In the genomic region with DNA sequence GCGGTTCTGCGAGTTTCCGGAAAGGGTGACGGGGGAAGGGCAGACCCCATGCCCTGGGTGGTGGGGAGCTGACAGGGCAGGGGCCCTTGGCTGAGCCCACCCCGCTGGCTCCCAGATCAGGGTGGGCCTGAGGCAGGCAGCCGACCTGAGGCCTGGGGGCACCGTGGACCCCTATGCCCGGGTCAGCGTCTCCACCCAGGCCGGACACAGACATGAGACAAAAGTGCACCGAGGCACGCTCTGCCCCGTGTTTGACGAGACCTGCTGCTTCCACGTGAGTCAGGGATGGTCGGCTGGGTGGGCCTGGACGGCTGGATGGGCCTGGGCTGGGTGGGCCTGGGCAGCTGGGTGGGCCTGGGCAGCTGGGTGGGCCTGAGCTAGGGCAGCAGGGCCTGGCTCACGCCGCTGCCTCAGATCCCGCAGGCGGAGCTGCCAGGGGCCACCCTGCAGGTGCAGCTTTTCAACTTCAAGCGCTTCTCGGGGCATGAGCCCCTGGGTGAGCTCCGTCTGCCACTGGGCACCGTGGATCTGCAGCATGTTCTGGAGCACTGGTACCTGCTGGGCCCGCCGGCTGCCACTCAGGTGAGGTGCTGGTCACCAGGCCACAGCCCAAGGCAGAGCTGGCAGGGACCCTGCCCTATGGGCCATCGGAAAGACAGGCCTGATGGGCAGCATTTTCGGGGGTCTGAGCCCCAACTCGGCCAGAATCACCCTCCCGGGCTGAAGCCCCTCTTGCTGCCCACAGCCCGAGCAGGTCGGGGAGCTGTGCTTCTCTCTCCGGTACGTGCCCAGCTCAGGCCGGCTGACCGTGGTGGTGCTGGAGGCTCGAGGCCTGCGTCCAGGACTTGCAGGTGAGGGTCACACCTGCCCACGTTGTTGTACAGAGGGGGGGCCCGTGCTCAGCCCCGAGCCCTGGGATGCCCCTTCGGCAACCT, we compare ENCODE assay signal across 30 cellular contexts. TPM values are rescaled to one million over a fixed set of nuclear protein-coding genes. Genes with fewer than 3 reads are reported as not detected.
DNase-seq lines count a peak whose midpoint lies in the region; ATAC-seq and TF ChIP-seq lines count a peak whose summit lies in the region.
"Had no signal": no experiment of that assay in that cellular context is flagged by ENCODE, and none has a peak within 500 bp of the region (broad histone marks: within the 10 kb centered on the region; RNA-seq: fewer than 3 reads in every experiment).

No MANE protein-coding gene starts in this region.

- H3K4me2 ChIP-seq in mesenchymal stem cell (ENCODE audit: low read length, poor library complexity, severe bottlenecking) = no peak overlapping the region

- no peak for TF ChIP-seq CTCF in esophagus squamous epithelium (IDR thresholded peaks at IDR 0.05)

- H2BK15ac ChIP-seq in mesenchymal stem cell (ENCODE audit: low read depth, poor library complexity, severe bottlenecking) = no peak overlapping the region

- H3K4ac ChIP-seq in mesenchymal stem cell (ENCODE audit: low read depth in 1 of 2, low read length in 2 of 2) = peak overlapping the region in 1 of 2 experiments; percentile 15

- no peak overlapping the region for H2AK5ac ChIP-seq in mesenchymal stem cell (ENCODE audit: low read length, severe bottlenecking)

- no peak overlapping the region for H3K27ac Mint-ChIP-seq in activated T-cell treated with anti-CD3 and anti-CD28 coated beads, Interleukin-2, amount 50 U/mL, for 24 hours
- H3K27ac Mint-ChIP-seq in activated T-cell treated with anti-CD3 and anti-CD28 coated beads, Interleukin-2, amount 50 U/mL, for 72 hours = no peak overlapping the region
- no peak overlapping the region for H3K27ac Mint-ChIP-seq in T-cell
- H3K27ac Mint-ChIP-seq: activated CD8-positive, alpha-beta T cell treated with anti-CD3 and anti-CD28 coated beads for 36 hours; activated naive CD8-positive, alpha-beta T cell treated with anti-CD3 and anti-CD28 coated beads, Interleukin-2, amount 50 U/mL, for 24 hours; CD4-positive, CD25-positive, alpha-beta regulatory T cell; effector memory CD8-positive, alpha-beta T cell; immature natural killer cell had no signal

- intact Hi-C loops in esophagus squamous epithelium (cut with DNase I) = no loop called here

- H2AFZ ChIP-seq in mesenchymal stem cell (ENCODE audit: low read depth, low read length) = no peak overlapping the region

- H3K27me3 ChIP-seq in esophagus squamous epithelium = peaks cover 0 to 16% (median 0%) of the 10 kb centered on the region in 4 donors
- H3K27me3 ChIP-seq in mesenchymal stem cell (ENCODE audit: control insufficient read depth in 1 of 2, insufficient read depth in 1 of 2, low read length in 2 of 2) = peaks cover 0 to 17% of the 10 kb centered on the region in 2 experiments
- H3K27me3 ChIP-seq: colonic mucosa, SJCRH30, upper lobe of right lung had no signal

- no peaks in the 10 kb centered on the region for H3K36me3 ChIP-seq in esophagus squamous epithelium
- no peaks in the 10 kb centered on the region for H3K36me3 ChIP-seq in mesenchymal stem cell (ENCODE audit: control insufficient read depth in 1 of 2, insufficient read depth in 2 of 2, low read depth in 1 of 2, low read length in 2 of 2)
- H3K36me3 ChIP-seq: colonic mucosa, prostate gland, SJCRH30, upper lobe of right lung had no signal

- peak overlapping the region; percentile 28 to 79 for H2BK12ac ChIP-seq in mesenchymal stem cell (ENCODE audit: low read length in 2 of 2)

- peak; percentile 27 for DNase-seq in activated T-cell treated with anti-CD3 and anti-CD28 coated beads, Interleukin-2, amount 50 U/mL, for 24 hours
- no peak for DNase-seq in activated T-cell treated with anti-CD3 and anti-CD28 coated beads, Interleukin-2, amount 50 U/mL, for 72 hours
- DNase-seq in esophagus squamous epithelium (lab: John Stamatoyannopoulos, UW) (no peak), mesenchymal stem cell (no peak), NCI-H2196 treated with DMSO at 0.1 percent for 48 hours (lab: John Stamatoyannopoulos, UW; ENCODE audit: unreplicated experiment) (no peak), T-cell (no peak)
- DNase-seq: activated CD4-positive, CD25-positive, alpha-beta regulatory T cell treated with anti-CD3 and anti-CD28 coated beads, Interleukin-2, amount 50 U/mL, for 72 hours; activated CD8-positive, alpha-beta T cell treated with anti-CD3 and anti-CD28 coated beads for 36 hours; activated effector memory CD4-positive, alpha-beta T cell treated with anti-CD3 and anti-CD28 coated beads, Interleukin-2, amount 50 U/mL, for 16 hours; activated naive CD8-positive, alpha-beta T cell treated with anti-CD3 and anti-CD28 coated beads, Interleukin-2, amount 50 U/mL, for 24 hours; CD4-positive, CD25-positive, alpha-beta regulatory T cell; colonic mucosa; effector memory CD8-positive, alpha-beta T cell; hippocampal formation; immature natural killer cell; NCI-H1048; NCI-H1694 treated with DMSO at 0.1 percent for 48 hours; NCI-H2171; NCI-H524; SJCRH30; upper lobe of right lung had no signal

- no peak overlapping the region for H3K23ac ChIP-seq in mesenchymal stem cell (ENCODE audit: low read length in 2 of 2)

- WGBS in esophagus squamous epithelium, 2 donors = 61 to 80% methylated on average over 1 to 12 of the region's 43 CpGs
- WGBS in mesenchymal stem cell = 85% methylated on average over 43 of the region's 43 CpGs

- H3K4me3 ChIP-seq in esophagus squamous epithelium (peak overlapping the region in 3 of 4 donors; percentile 23 to 47 (median 41)), mesenchymal stem cell (ENCODE audit: insufficient read depth in 1 of 2, low read depth in 1 of 2, low read length in 2 of 2) (no peak overlapping the region)
- H3K4me3 ChIP-seq: colonic mucosa, prostate gland, upper lobe of right lung had no signal

- H3K4me1 ChIP-seq in esophagus squamous epithelium = peaks cover 30 to 99% (median 46%) of the 10 kb centered on the region in 3 donors
- H3K4me1 ChIP-seq in mesenchymal stem cell (ENCODE audit: control insufficient read depth, insufficient read depth, low read depth, low read length) = peaks cover 42% of the 10 kb centered on the region

- H3K27ac ChIP-seq in esophagus squamous epithelium (peak overlapping the region in 3 of 4 donors; percentile 88 to 94 (median 94)), mesenchymal stem cell (ENCODE audit: low read length, poor library complexity, severe bottlenecking) (no peak overlapping the region)
- H3K27ac ChIP-seq: 22Rv1, colonic mucosa, HL-60, prostate gland, SJCRH30, upper lobe of right lung had no signal

- H3K27me3 Mint-ChIP-seq in activated T-cell treated with anti-CD3 and anti-CD28 coated beads, Interleukin-2, amount 50 U/mL, for 24 hours = peaks cover 6% of the 10 kb centered on the region
- no peaks in the 10 kb centered on the region for H3K27me3 Mint-ChIP-seq in activated T-cell treated with anti-CD3 and anti-CD28 coated beads, Interleukin-2, amount 50 U/mL, for 72 hours (ENCODE audit: low read depth)
- peaks cover 0 to 10% of the 10 kb centered on the region in 2 donors for H3K27me3 Mint-ChIP-seq in T-cell
- H3K27me3 Mint-ChIP-seq: activated CD8-positive, alpha-beta T cell treated with anti-CD3 and anti-CD28 coated beads for 36 hours; CD4-positive, CD25-positive, alpha-beta regulatory T cell had no signal

- no peak overlapping the region for H3K4me3 Mint-ChIP-seq in activated T-cell treated with anti-CD3 and anti-CD28 coated beads, Interleukin-2, amount 50 U/mL, for 24 hours
- H3K4me3 Mint-ChIP-seq in activated T-cell treated with anti-CD3 and anti-CD28 coated beads, Interleukin-2, amount 50 U/mL, for 72 hours = no peak overlapping the region
- no peak overlapping the region for H3K4me3 Mint-ChIP-seq in T-cell
- H3K4me3 Mint-ChIP-seq: activated CD8-positive, alpha-beta T cell treated with anti-CD3 and anti-CD28 coated beads for 36 hours; activated naive CD8-positive, alpha-beta T cell treated with anti-CD3 and anti-CD28 coated beads, Interleukin-2, amount 50 U/mL, for 24 hours; CD4-positive, CD25-positive, alpha-beta regulatory T cell; effector memory CD8-positive, alpha-beta T cell; immature natural killer cell had no signal

- ATAC-seq in activated T-cell treated with anti-CD3 and anti-CD28 coated beads, Interleukin-2, amount 50 U/mL, for 72 hours (replicated peaks in 1 of 2) = no peak
- no peak for ATAC-seq in T-cell (replicated peaks in 1 of 4)
- ATAC-seq: activated CD8-positive, alpha-beta T cell treated with anti-CD3 and anti-CD28 coated beads for 36 hours; activated naive CD8-positive, alpha-beta T cell treated with anti-CD3 and anti-CD28 coated beads, Interleukin-2, amount 50 U/mL, for 24 hours; effector memory CD8-positive, alpha-beta T cell; esophagus mucosa; HCT116; upper lobe of right lung had no signal

- no peak overlapping the region for H3K18ac ChIP-seq in mesenchymal stem cell (ENCODE audit: low read depth in 1 of 2, low read length in 2 of 2)

- H3K14ac ChIP-seq in mesenchymal stem cell (ENCODE audit: low read length in 2 of 2) = no peak overlapping the region

- H3K36me3 Mint-ChIP-seq in activated T-cell treated with anti-CD3 and anti-CD28 coated beads, Interleukin-2, amount 50 U/mL, for 24 hours (ENCODE audit: low read depth) = no peaks in the 10 kb centered on the region
- H3K36me3 Mint-ChIP-seq in activated T-cell treated with anti-CD3 and anti-CD28 coated beads, Interleukin-2, amount 50 U/mL, for 72 hours (ENCODE audit: insufficient read depth in 2 of 2) = no peaks in the 10 kb centered on the region
- no peaks in the 10 kb centered on the region for H3K36me3 Mint-ChIP-seq in T-cell
- H3K36me3 Mint-ChIP-seq: CD4-positive, CD25-positive, alpha-beta regulatory T cell; immature natural killer cell had no signal

- peaks cover 7% of the 10 kb centered on the region for H3K4me1 Mint-ChIP-seq in activated T-cell treated with anti-CD3 and anti-CD28 coated beads, Interleukin-2, amount 50 U/mL, for 24 hours (ENCODE audit: low read depth)
- peaks cover 5% of the 10 kb centered on the region for H3K4me1 Mint-ChIP-seq in activated T-cell treated with anti-CD3 and anti-CD28 coated beads, Interleukin-2, amount 50 U/mL, for 72 hours (ENCODE audit: low read depth)
- peaks cover 4 to 12% (median 12%) of the 10 kb centered on the region in 3 donors for H3K4me1 Mint-ChIP-seq in T-cell

- TF ChIP-seq POLR2A in esophagus squamous epithelium (IDR thresholded peaks at IDR 0.05) = no peak

- peak overlapping the region; percentile 10 for H4K91ac ChIP-seq in mesenchymal stem cell (ENCODE audit: low read length)

- no peak overlapping the region for H4K8ac ChIP-seq in mesenchymal stem cell (ENCODE audit: low read length)

- H3K9me3 ChIP-seq in esophagus squamous epithelium (no peaks in the 10 kb centered on the region), mesenchymal stem cell (ENCODE audit: control insufficient read depth, low read length) (no peaks in the 10 kb centered on the region)
- H3K9me3 ChIP-seq: colonic mucosa, prostate gland, SJCRH30, upper lobe of right lung had no signal

- H3K9me3 Mint-ChIP-seq in activated T-cell treated with anti-CD3 and anti-CD28 coated beads, Interleukin-2, amount 50 U/mL, for 24 hours = no peaks in the 10 kb centered on the region
- no peaks in the 10 kb centered on the region for H3K9me3 Mint-ChIP-seq in activated T-cell treated with anti-CD3 and anti-CD28 coated beads, Interleukin-2, amount 50 U/mL, for 72 hours
- H3K9me3 Mint-ChIP-seq in T-cell = no peaks in the 10 kb centered on the region
- H3K9me3 Mint-ChIP-seq: activated CD8-positive, alpha-beta T cell treated with anti-CD3 and anti-CD28 coated beads for 36 hours; activated naive CD8-positive, alpha-beta T cell treated with anti-CD3 and anti-CD28 coated beads, Interleukin-2, amount 50 U/mL, for 24 hours; CD4-positive, CD25-positive, alpha-beta regulatory T cell; effector memory CD8-positive, alpha-beta T cell; immature natural killer cell had no signal

- H3K9ac ChIP-seq in mesenchymal stem cell (ENCODE audit: low read length) = no peak overlapping the region

- POLR2A ChIA-PET in T-cell (lab: Charles Lee) = no interaction called here

- no peaks in the 10 kb centered on the region for H3K79me1 ChIP-seq in mesenchymal stem cell (replicated peaks; ENCODE audit: low read length, poor library complexity, severe bottlenecking)

- CTCF ChIA-PET in T-cell (lab: Charles Lee) = interaction anchor here in 1 of 2 donors (0.7 to 0.8 kb wide), 2 partner anchors 165 to 199 kb away, joined by 4 read pairs; no protein-coding TSS in a partner anchor

- H2BK120ac ChIP-seq in mesenchymal stem cell (ENCODE audit: low read depth, low read length) = no peak overlapping the region

- H2BK5ac ChIP-seq in mesenchymal stem cell (ENCODE audit: low read depth, low read length, poor library complexity, severe bottlenecking) = no peak overlapping the region

RNA-seq across cellular contexts. Expression of a gene that starts 1.5 kb away (rescaled TPM):
- not detected for total RNA-seq in activated T-cell treated with anti-CD3 and anti-CD28 coated beads, Interleukin-2, amount 50 U/mL, for 72 hours
- 100 to 1,000 TPM in 1 of 4 donors, 10 to 100 TPM in 3; 28.7 to 110 (median 69.3) TPM for total RNA-seq in esophagus squamous epithelium
- polyA plus RNA-seq in mesenchymal stem cell (2013, experiment 1 of 2) = not detected
- polyA plus RNA-seq in mesenchymal stem cell (2013, experiment 2 of 2) = not detected
- total RNA-seq in T-cell = not detected
- total RNA-seq: activated CD8-positive, alpha-beta T cell treated with anti-CD3 and anti-CD28 coated beads for 36 hours; CD4-positive, CD25-positive, alpha-beta regulatory T cell; frontal cortex; skeletal muscle tissue; subcutaneous adipose tissue had no signal
- polyA plus RNA-seq: CD4-positive, CD25-positive, alpha-beta regulatory T cell; immature natural killer cell had no signal

RNA-seq across cellular contexts. Expression of a gene that starts 2.5 kb away (rescaled TPM):
- total RNA-seq in activated T-cell treated with anti-CD3 and anti-CD28 coated beads, Interleukin-2, amount 50 U/mL, for 72 hours = 1 to 10 TPM; 1.2 TPM
- 10 to 100 TPM in 3 of 4 donors, not detected in 1; 14.7 to 23.8 (median 15.0) TPM for total RNA-seq in esophagus squamous epithelium
- not detected for polyA plus RNA-seq in mesenchymal stem cell (2013, experiment 1 of 2)
- polyA plus RNA-seq in mesenchymal stem cell (2013, experiment 2 of 2) = 0.07 TPM
- under 1 TPM in 1 of 5 donors, not detected in 4; 0.39 TPM for total RNA-seq in T-cell
- total RNA-seq: CD4-positive, CD25-positive, alpha-beta regulatory T cell; frontal cortex had no signal
- polyA plus RNA-seq: CD4-positive, CD25-positive, alpha-beta regulatory T cell had no signal

RNA-seq across cellular contexts. Expression of a gene that starts 16.6 kb away (rescaled TPM):
- 100 to 1,000 TPM; 301 to 312 TPM for total RNA-seq in activated T-cell treated with anti-CD3 and anti-CD28 coated beads, Interleukin-2, amount 50 U/mL, for 72 hours
- 10 to 100 TPM; 23.3 to 75.9 (median 46.4) TPM for total RNA-seq in esophagus squamous epithelium
- 1.3 TPM for polyA plus RNA-seq in mesenchymal stem cell (2013, experiment 1 of 2)
- polyA plus RNA-seq in mesenchymal stem cell (2013, experiment 2 of 2) = 1.3 TPM
- 100 to 1,000 TPM; 286 to 514 (median 375) TPM for total RNA-seq in T-cell

RNA-seq across cellular contexts. Expression of a gene that starts 55.4 kb away (rescaled TPM):
- not detected for total RNA-seq in activated T-cell treated with anti-CD3 and anti-CD28 coated beads, Interleukin-2, amount 50 U/mL, for 72 hours
- total RNA-seq in esophagus squamous epithelium (not detected), T-cell (under 1 TPM in 2 of 5 donors, not detected in 3; 0.10 to 0.12 TPM)
- polyA plus RNA-seq in mesenchymal stem cell (2013, experiment 1 of 2) = not detected
- not detected for polyA plus RNA-seq in mesenchymal stem cell (2013, experiment 2 of 2)
- total RNA-seq: CD4-positive, CD25-positive, alpha-beta regulatory T cell; colonic mucosa; esophagus mucosa; frontal cortex; lower leg skin; subcutaneous adipose tissue; upper lobe of right lung had no signal

Comparison
In these comparisons a context has a peak if more than half of its experiments do, and no peak if none do; other contexts are left out.
1. H3K4me3 ChIP-seq: peak in esophagus squamous epithelium (3 of 4); none in mesenchymal stem cell (0 of 2).
2. RNA of a gene that starts 1.5 kb away (total RNA-seq): 28.7 to 110 TPM in esophagus squamous epithelium; not detected in activated T-cell treated with anti-CD3 and anti-CD28 coated beads, Interleukin-2, amount 50 U/mL, for 72 hours and not detected in T-cell; every median in the first group is over 10 times any median in the second.